13 cellular contexts compared by ENCODE assay signal in genomic region chr2:132392211-132392610, GRCh38. TPM values are rescaled to one million over a fixed set of nuclear protein-coding genes. Genes with fewer than 3 reads are reported as not detected.
"Had no signal": no experiment of that assay in that cellular context is flagged by ENCODE, and none has a peak within 500 bp of the region (broad histone marks: within the 10 kb centered on the region; RNA-seq: fewer than 3 reads in every experiment).

No MANE protein-coding gene starts in this region.

- ATAC-seq: left lobe of liver; natural killer cell treated with Interleukin-12 subunit alpha and Interleukin-12 subunit beta and Interleukin-15 and Interleukin-18, amount 100 ng/mL, for 72 hours; T-helper 17 cell had no signal

- H3K27me3 ChIP-seq: hepatocyte had no signal

- H3K27me3 Mint-ChIP-seq: central memory CD8-positive, alpha-beta T cell; natural killer cell treated with Interleukin-12 subunit alpha and Interleukin-12 subunit beta and Interleukin-15 and Interleukin-18, amount 100 ng/mL, for 72 hours; stimulated activated naive CD8-positive, alpha-beta T cell treated with anti-CD3 and anti-CD28 coated beads, Interleukin-15, Interleukin-2, amounts not matched to agents 100 ng/mL and 50 ng/mL, for 24 hours; T-helper 17 cell had no signal

- DNase-seq: activated CD4-positive, alpha-beta T cell treated with anti-CD3 and anti-CD28 coated beads, Interleukin-2, amount 50 U/mL, for 1 hour; activated naive CD4-positive, alpha-beta T cell treated with anti-CD3 and anti-CD28 coated beads, Interleukin-2, amount 50 U/mL, for 16 hours; activated T-cell treated with anti-CD3 and anti-CD28 coated beads for 4 hours; stimulated activated CD4-positive, alpha-beta T cell treated with anti-CD3 and anti-CD28 coated beads, Interleukin-15, amount 100 ng/mL, for 24 hours; stimulated activated CD4-positive, alpha-beta T cell treated with anti-CD3 and anti-CD28 coated beads, Interleukin-4, amount 100 ng/mL, for 24 hours; T-helper 17 cell had no signal

- H3K4me3 ChIP-seq: hepatocyte had no signal

- H3K4me1 Mint-ChIP-seq: central memory CD8-positive, alpha-beta T cell; T-helper 17 cell had no signal

- H3K36me3 Mint-ChIP-seq: natural killer cell treated with Interleukin-12 subunit alpha and Interleukin-12 subunit beta and Interleukin-15 and Interleukin-18, amount 100 ng/mL, for 72 hours had no signal

- H3K9me3 Mint-ChIP-seq: dendritic cell treated with granulocyte-macrophage colony-stimulating factor and Interleukin-4, amounts not matched to agents 40 ng/mL and 50 ng/mL, for 4 days; stimulated activated naive CD8-positive, alpha-beta T cell treated with anti-CD3 and anti-CD28 coated beads, Interleukin-15, Interleukin-2, amounts not matched to agents 100 ng/mL and 50 ng/mL, for 24 hours had no signal

- H3K27ac Mint-ChIP-seq: dendritic cell treated with granulocyte-macrophage colony-stimulating factor and Interleukin-4, amounts not matched to agents 40 ng/mL and 50 ng/mL, for 4 days; natural killer cell treated with Interleukin-12 subunit alpha and Interleukin-12 subunit beta and Interleukin-15 and Interleukin-18, amount 100 ng/mL, for 72 hours; stimulated activated naive CD8-positive, alpha-beta T cell treated with anti-CD3 and anti-CD28 coated beads, Interleukin-15, Interleukin-2, amounts not matched to agents 100 ng/mL and 50 ng/mL, for 24 hours; T-helper 17 cell had no signal

- H3K27ac ChIP-seq: hepatocyte had no signal

- H3K4me3 Mint-ChIP-seq: central memory CD8-positive, alpha-beta T cell; dendritic cell treated with granulocyte-macrophage colony-stimulating factor and Interleukin-4, amounts not matched to agents 40 ng/mL and 50 ng/mL, for 4 days; natural killer cell treated with Interleukin-12 subunit alpha and Interleukin-12 subunit beta and Interleukin-15 and Interleukin-18, amount 100 ng/mL, for 72 hours; stimulated activated naive CD8-positive, alpha-beta T cell treated with anti-CD3 and anti-CD28 coated beads, Interleukin-15, Interleukin-2, amounts not matched to agents 100 ng/mL and 50 ng/mL, for 24 hours; T-helper 17 cell had no signal

RNA-seq across cellular contexts. Expression of gene GPR39, which starts 24.4 kb away (rescaled TPM):
- total RNA-seq: activated CD8-positive, alpha-beta memory T cell treated with anti-CD3 and anti-CD28 coated beads for 36 hours; natural killer cell treated with Interleukin-12 subunit alpha and Interleukin-12 subunit beta and Interleukin-15 and Interleukin-18, amount 100 ng/mL, for 72 hours had no signal
